ENCODE assay signal across 2 cellular contexts in the genomic region with DNA sequence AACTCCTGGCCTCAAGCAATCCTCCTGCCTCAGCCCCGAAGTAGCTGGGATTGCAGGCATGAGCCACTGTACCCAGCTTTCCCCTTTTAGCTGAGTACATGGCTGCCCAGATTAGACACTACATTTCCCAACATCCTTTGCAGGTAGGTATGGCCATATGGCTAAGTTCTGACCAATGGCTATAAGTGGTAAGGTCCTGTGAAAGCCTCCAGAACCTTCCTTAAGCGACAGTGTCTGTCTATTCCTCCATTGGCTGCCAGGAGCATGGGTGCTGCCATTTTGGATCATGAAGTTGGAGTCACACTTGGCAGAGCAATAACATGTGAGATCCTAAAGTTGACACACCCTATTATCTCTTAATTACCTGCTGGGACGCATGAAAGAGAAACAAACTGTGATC.
A peak's percentile ranks its signal among the peaks of the same experiment; 100 is the strongest.
TF ChIP-seq lines count a peak whose summit lies in the region.

No MANE protein-coding gene starts in this region.

TF ChIP-seq in HEK293T, 16 proteins besides CTCF, POLR2A, EP300 and RAD21 (continued from another document):
- no peak for TF ChIP-seq SP1 (IDR thresholded peaks at IDR 0.05)
- TF ChIP-seq NFRKB (IDR thresholded peaks at IDR 0.05) = no peak
- TF ChIP-seq FOXA1 (IDR thresholded peaks at IDR 0.05) = no peak
- peak; percentile 63 for TF ChIP-seq L3MBTL2 (conservative IDR thresholded peaks at IDR 0.05)

TF ChIP-seq in H1, 55 proteins besides CTCF, POLR2A, EP300 and RAD21 (continued from another document):
- TF ChIP-seq, protein P1, sequence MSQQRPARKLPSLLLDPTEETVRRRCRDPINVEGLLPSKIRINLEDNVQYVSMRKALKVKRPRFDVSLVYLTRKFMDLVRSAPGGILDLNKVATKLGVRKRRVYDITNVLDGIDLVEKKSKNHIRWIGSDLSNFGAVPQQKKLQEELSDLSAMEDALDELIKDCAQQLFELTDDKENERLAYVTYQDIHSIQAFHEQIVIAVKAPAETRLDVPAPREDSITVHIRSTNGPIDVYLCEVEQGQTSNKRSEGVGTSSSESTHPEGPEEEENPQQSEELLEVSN (IDR thresholded peaks at IDR 0.05) = peak; percentile 91
- TF ChIP-seq SIX5 (IDR thresholded peaks at IDR 0.05; ENCODE audit: low read depth, low read length) (peak; percentile 42), YY1 (IDR thresholded peaks at IDR 0.05; ENCODE audit: low read depth, low read length) (peak; percentile 85), NANOG (IDR thresholded peaks at IDR 0.05; ENCODE audit: insufficient read depth, low read depth, low read length, poor library complexity, severe bottlenecking) (no peak), EGR1 (IDR thresholded peaks at IDR 0.05; ENCODE audit: borderline replicate concordance, low read depth, low read length) (no peak)
- TF ChIP-seq, protein P2, sequence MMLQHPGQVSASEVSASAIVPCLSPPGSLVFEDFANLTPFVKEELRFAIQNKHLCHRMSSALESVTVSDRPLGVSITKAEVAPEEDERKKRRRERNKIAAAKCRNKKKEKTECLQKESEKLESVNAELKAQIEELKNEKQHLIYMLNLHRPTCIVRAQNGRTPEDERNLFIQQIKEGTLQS (IDR thresholded peaks at IDR 0.05; ENCODE audit: insufficient read depth, low read depth, low read length) = no peak
- TF ChIP-seq, protein P3, sequence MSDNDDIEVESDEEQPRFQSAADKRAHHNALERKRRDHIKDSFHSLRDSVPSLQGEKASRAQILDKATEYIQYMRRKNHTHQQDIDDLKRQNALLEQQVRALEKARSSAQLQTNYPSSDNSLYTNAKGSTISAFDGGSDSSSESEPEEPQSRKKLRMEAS (IDR thresholded peaks at IDR 0.05) = peak; percentile 97
- TF ChIP-seq, protein P4, sequence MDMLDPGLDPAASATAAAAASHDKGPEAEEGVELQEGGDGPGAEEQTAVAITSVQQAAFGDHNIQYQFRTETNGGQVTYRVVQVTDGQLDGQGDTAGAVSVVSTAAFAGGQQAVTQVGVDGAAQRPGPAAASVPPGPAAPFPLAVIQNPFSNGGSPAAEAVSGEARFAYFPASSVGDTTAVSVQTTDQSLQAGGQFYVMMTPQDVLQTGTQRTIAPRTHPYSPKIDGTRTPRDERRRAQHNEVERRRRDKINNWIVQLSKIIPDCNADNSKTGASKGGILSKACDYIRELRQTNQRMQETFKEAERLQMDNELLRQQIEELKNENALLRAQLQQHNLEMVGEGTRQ (IDR thresholded peaks at IDR 0.05; ENCODE audit: low read length) = peak; percentile 58; the same call in 1 of the 2 replicates
